16 cellular contexts compared by ENCODE assay signal in genomic region chr7:118252087-118252486, GRCh38.
"Had no signal": no experiment of that assay in that cellular context is flagged by ENCODE, and none has a peak within 500 bp of the region (broad histone marks: within the 10 kb centered on the region; RNA-seq: fewer than 3 reads in every experiment).

No MANE protein-coding gene starts in this region.

- H3K9me3 ChIP-seq: mucosa of descending colon had no signal

- H3K27ac ChIP-seq: parathyroid adenoma had no signal

- H3K4me1 ChIP-seq: parathyroid adenoma had no signal

- DNase-seq: activated CD4-positive, alpha-beta T cell treated with anti-CD3 and anti-CD28 coated beads, Interleukin-2, amount 50 U/mL, for 48 hours; activated CD8-positive, alpha-beta memory T cell treated with anti-CD3 and anti-CD28 coated beads, Interleukin-2, amount 10 ng/mL, durations not matched to agents 7 days and 5 days; activated naive CD4-positive, alpha-beta T cell treated with anti-CD3 and anti-CD28 coated beads for 36 hours; activated naive CD8-positive, alpha-beta T cell treated with anti-CD3 and anti-CD28 coated beads, Interleukin-2, amount 50 U/mL, for 24 hours; activated T-cell treated with anti-CD3 and anti-CD28 coated beads, Interleukin-2, amount 50 U/mL, for 1 hour; aorta; cerebellar nuclear complex; effector CD8-positive, alpha-beta T cell; foreskin fibroblast; glutamatergic neuron; kidney glomerular epithelial cell; left ventricle myocardium superior; mucosa of descending colon; naive thymus-derived CD4-positive, alpha-beta T cell; stimulated activated CD4-positive, alpha-beta T cell treated with anti-CD3 and anti-CD28 coated beads, Interleukin-1b, Interleukin-23, amount 100 ng/mL, for 48 hours had no signal

- ATAC-seq: activated CD8-positive, alpha-beta memory T cell treated with anti-CD3 and anti-CD28 coated beads, Interleukin-2, amount 10 ng/mL, durations not matched to agents 7 days and 5 days; activated naive CD8-positive, alpha-beta T cell treated with anti-CD3 and anti-CD28 coated beads, Interleukin-2, amount 50 U/mL, for 24 hours; left ventricle myocardium superior; mucosa of descending colon; naive thymus-derived CD4-positive, alpha-beta T cell had no signal

- H3K4me3 ChIP-seq: mucosa of descending colon had no signal
